Comparison of ENCODE assay signal across 8 cellular contexts in genomic region chr18:45879681-45880655, GRCh38. TPM values are rescaled to one million over a fixed set of nuclear protein-coding genes. Genes with fewer than 3 reads are reported as not detected.
A peak's percentile ranks its signal among the peaks of the same experiment; 100 is the strongest.
DNase-seq lines count a peak whose midpoint lies in the region; ATAC-seq, FAIRE-seq and TF ChIP-seq lines count a peak whose summit lies in the region.

No MANE protein-coding gene starts in this region.

- H3K4me1 Mint-ChIP-seq in WTC11: peaks cover 14% of the 10 kb centered on the region

- no peaks in the 10 kb centered on the region for H3K27me3 ChIP-seq in keratinocyte (ENCODE audit: control insufficient read depth, extremely low read depth, insufficient read depth, low read length)

- TF ChIP-seq CTCF in WTC11 (IDR thresholded peaks at IDR 0.05): peak; percentile 93
- TF ChIP-seq CTCF in keratinocyte (optimal IDR thresholded peaks at IDR 0.05 in 1 of 3, IDR thresholded peaks at IDR 0.05 in 1 of 3, conservative IDR thresholded peaks at IDR 0.05 in 1 of 3; ENCODE audit: extremely low read depth in 1 of 3, insufficient read depth in 2 of 3, low read length in 3 of 3): peak; percentile 97 to 100 (median 99)

- H3K27ac Mint-ChIP-seq in WTC11: peak overlapping the region; percentile 58

- H3K79me2 ChIP-seq in keratinocyte (ENCODE audit: control insufficient read depth, insufficient read depth, low read length): no peaks in the 10 kb centered on the region

- dilution Hi-C loops in keratinocyte (cut with MboI; ENCODE audit: extremely low pct_ligation_motif_present, low sequenced_read_pairs): no loop called here

- POLR2A ChIA-PET in WTC11 (lab: Charles Lee): interaction anchor here (0.5 kb wide), 1 partner anchor 979 kb away, joined by 3 read pairs; no protein-coding TSS in a partner anchor

- H3K4me1 ChIP-seq in keratinocyte (ENCODE audit: control insufficient read depth, extremely low read depth, insufficient read depth, low read length): no peaks in the 10 kb centered on the region

- DNase-seq in NCI-H1417 (lab: John Stamatoyannopoulos, UW) (peak; percentile 48 to 64 (median 49)), NCI-H1417 treated with DMSO at 0.1 percent for 48 hours (lab: John Stamatoyannopoulos, UW) (no peak), NCI-H1694 (lab: John Stamatoyannopoulos, UW) (peak; percentile 23), WTC11 (ENCODE audit: low spot score) (peak; percentile 83), T47D (ENCODE audit: low read depth in 1 of 2, low spot score in 1 of 2) (peak; percentile 17 to 65), keratinocyte (ENCODE audit: low read depth, low spot score) (no peak)
- DNase-seq in stimulated activated CD4-positive, alpha-beta T cell treated with anti-CD3 and anti-CD28 coated beads, Interleukin-2, amount 100 ng/mL, for 24 hours: peak; percentile 77 to 79

- no peak overlapping the region for H2AFZ ChIP-seq in keratinocyte (ENCODE audit: control insufficient read depth, low read length)

- no peaks in the 10 kb centered on the region for H4K20me1 ChIP-seq in keratinocyte (ENCODE audit: control insufficient read depth, extremely low read depth, insufficient read depth, low read length)

- CTCF ChIA-PET in WTC11 (lab: Charles Lee): interaction anchor here (0.6 to 3.8 kb wide), 55 partner anchors 8 to 314 kb away, joined by 3 to 72 read pairs (median 4); partner anchors contain the start of genes PSTPIP2 and SLC14A1

- H3K9me3 Mint-ChIP-seq in WTC11: peaks cover 7% of the 10 kb centered on the region

- H3K9me1 ChIP-seq in keratinocyte (ENCODE audit: control insufficient read depth, extremely low read depth, insufficient read depth, low read length): no peaks in the 10 kb centered on the region

- ATAC-seq in HG02763 (IDR thresholded peaks at IDR 0.05; ENCODE audit: unreplicated experiment): peak; percentile 75
- peak; percentile 99 for ATAC-seq in WTC11

- H3K4me3 Mint-ChIP-seq in WTC11: no peak overlapping the region

- H3K9me3 ChIP-seq in keratinocyte (ENCODE audit: control insufficient read depth, low read depth, low read length): no peaks in the 10 kb centered on the region

- H3K4me2 ChIP-seq in keratinocyte (ENCODE audit: control insufficient read depth, extremely low read depth, insufficient read depth, low read depth, low read length): no peak overlapping the region

- H3K9ac ChIP-seq in keratinocyte (ENCODE audit: control insufficient read depth, extremely low read depth, insufficient read depth, low read length): no peak overlapping the region

- H3K36me3 ChIP-seq in keratinocyte (ENCODE audit: control insufficient read depth in 2 of 2, extremely low read depth in 1 of 2, insufficient read depth in 2 of 2, low read length in 2 of 2): peaks cover 10 to 16% of the 10 kb centered on the region in 2 experiments

- no peak overlapping the region for H3K4me3 ChIP-seq in keratinocyte (ENCODE audit: control insufficient read depth in 2 of 3, extremely low read depth in 1 of 3, insufficient read depth in 2 of 3, low read depth in 1 of 3, low read length in 3 of 3)

- no peak overlapping the region for H3K27ac ChIP-seq in keratinocyte (ENCODE audit: control insufficient read depth, insufficient read depth, low read length)

- in situ Hi-C loops in T47D (cut with HindIII; ENCODE audit: low pct_unique_long_range_greater_than_20kb, low sequenced_read_pairs): no loop called here

- peaks cover 25% of the 10 kb centered on the region for H3K36me3 Mint-ChIP-seq in WTC11

- H3K27me3 Mint-ChIP-seq in WTC11 (ENCODE audit: low read depth): no peaks in the 10 kb centered on the region

- peak; percentile 43 for FAIRE-seq in keratinocyte (lab: Jason Lieb, UNC)

TF ChIP-seq in WTC11, 78 proteins besides CTCF, POLR2A, EP300 and RAD21:
- TF ChIP-seq JAZF1 (CRISPR knock-in tag; IDR thresholded peaks at IDR 0.05): no peak
- TF ChIP-seq, protein P1, sequence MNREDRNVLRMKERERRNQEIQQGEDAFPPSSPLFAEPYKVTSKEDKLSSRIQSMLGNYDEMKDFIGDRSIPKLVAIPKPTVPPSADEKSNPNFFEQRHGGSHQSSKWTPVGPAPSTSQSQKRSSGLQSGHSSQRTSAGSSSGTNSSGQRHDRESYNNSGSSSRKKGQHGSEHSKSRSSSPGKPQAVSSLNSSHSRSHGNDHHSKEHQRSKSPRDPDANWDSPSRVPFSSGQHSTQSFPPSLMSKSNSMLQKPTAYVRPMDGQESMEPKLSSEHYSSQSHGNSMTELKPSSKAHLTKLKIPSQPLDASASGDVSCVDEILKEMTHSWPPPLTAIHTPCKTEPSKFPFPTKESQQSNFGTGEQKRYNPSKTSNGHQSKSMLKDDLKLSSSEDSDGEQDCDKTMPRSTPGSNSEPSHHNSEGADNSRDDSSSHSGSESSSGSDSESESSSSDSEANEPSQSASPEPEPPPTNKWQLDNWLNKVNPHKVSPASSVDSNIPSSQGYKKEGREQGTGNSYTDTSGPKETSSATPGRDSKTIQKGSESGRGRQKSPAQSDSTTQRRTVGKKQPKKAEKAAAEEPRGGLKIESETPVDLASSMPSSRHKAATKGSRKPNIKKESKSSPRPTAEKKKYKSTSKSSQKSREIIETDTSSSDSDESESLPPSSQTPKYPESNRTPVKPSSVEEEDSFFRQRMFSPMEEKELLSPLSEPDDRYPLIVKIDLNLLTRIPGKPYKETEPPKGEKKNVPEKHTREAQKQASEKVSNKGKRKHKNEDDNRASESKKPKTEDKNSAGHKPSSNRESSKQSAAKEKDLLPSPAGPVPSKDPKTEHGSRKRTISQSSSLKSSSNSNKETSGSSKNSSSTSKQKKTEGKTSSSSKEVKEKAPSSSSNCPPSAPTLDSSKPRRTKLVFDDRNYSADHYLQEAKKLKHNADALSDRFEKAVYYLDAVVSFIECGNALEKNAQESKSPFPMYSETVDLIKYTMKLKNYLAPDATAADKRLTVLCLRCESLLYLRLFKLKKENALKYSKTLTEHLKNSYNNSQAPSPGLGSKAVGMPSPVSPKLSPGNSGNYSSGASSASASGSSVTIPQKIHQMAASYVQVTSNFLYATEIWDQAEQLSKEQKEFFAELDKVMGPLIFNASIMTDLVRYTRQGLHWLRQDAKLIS (CRISPR knock-in tag; IDR thresholded peaks at IDR 0.05; ENCODE audit: borderline replicate concordance): no peak
- TF ChIP-seq OVOL2 (CRISPR knock-in tag; IDR thresholded peaks at IDR 0.05; ENCODE audit: borderline replicate concordance): no peak
- TF ChIP-seq, protein P2, sequence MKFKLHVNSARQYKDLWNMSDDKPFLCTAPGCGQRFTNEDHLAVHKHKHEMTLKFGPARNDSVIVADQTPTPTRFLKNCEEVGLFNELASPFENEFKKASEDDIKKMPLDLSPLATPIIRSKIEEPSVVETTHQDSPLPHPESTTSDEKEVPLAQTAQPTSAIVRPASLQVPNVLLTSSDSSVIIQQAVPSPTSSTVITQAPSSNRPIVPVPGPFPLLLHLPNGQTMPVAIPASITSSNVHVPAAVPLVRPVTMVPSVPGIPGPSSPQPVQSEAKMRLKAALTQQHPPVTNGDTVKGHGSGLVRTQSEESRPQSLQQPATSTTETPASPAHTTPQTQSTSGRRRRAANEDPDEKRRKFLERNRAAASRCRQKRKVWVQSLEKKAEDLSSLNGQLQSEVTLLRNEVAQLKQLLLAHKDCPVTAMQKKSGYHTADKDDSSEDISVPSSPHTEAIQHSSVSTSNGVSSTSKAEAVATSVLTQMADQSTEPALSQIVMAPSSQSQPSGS (CRISPR knock-in tag; IDR thresholded peaks at IDR 0.05; ENCODE audit: borderline replicate concordance, low read depth): no peak
- TF ChIP-seq ZNF396 (CRISPR knock-in tag; IDR thresholded peaks at IDR 0.05; ENCODE audit: borderline replicate concordance): no peak
- TF ChIP-seq FOXK1 (CRISPR knock-in tag; IDR thresholded peaks at IDR 0.05): no peak
- no peak for TF ChIP-seq STAT6 (CRISPR knock-in tag; conservative IDR thresholded peaks at IDR 0.05; ENCODE audit: low read depth)
- TF ChIP-seq PRRX2 (CRISPR knock-in tag; IDR thresholded peaks at IDR 0.05): no peak
TF ChIP-seq in WTC11: peak in this region for 0.

RNA-seq across cellular contexts. Expression of gene SIGLEC15, which starts 54.5 kb away (rescaled TPM):
- 0.30 to 0.48 TPM in 2 of 3 replicates, not detected in the other for total RNA-seq in WTC11 (2021)
- polyA plus RNA-seq in keratinocyte: 0.10 TPM in 1 of 3 replicates, not detected in the others
- not detected for polyA plus RNA-seq in keratinocyte (2011; ENCODE audit: low read depth)
- polyA plus RNA-seq in keratinocyte (2011; cell fraction: cytosol; rRNA removed): 0.04 and 0.05 TPM in 2 replicates
- 0.07 TPM in 1 of 2 replicates, not detected in the other for polyA plus RNA-seq in keratinocyte (2011; cell fraction: nucleus; rRNA removed)
- polyA plus RNA-seq in keratinocyte (2012; ENCODE audit: low replicate concordance): 0.07 and 0.11 TPM in 2 replicates
- polyA minus RNA-seq in keratinocyte: 0.75 TPM in 1 of 3 replicates, not detected in the others
- polyA minus RNA-seq in keratinocyte (2011; cell fraction: cytosol; rRNA and poly(A)+ RNA removed): not detected
- polyA minus RNA-seq in keratinocyte (2011; cell fraction: nucleus; rRNA and poly(A)+ RNA removed): not detected in 2 replicates

Comparison
In these comparisons a context has a peak if more than half of its experiments do, and no peak if none do; other contexts are left out.
1. DNase-seq: peak in NCI-H1417 (3 of 3), NCI-H1694 (single experiment), WTC11 (single experiment), T47D (2 of 2) and stimulated activated CD4-positive, alpha-beta T cell treated with anti-CD3 and anti-CD28 coated beads, Interleukin-2, amount 100 ng/mL, for 24 hours (2 of 2); none in NCI-H1417 treated with DMSO at 0.1 percent for 48 hours (single experiment) and keratinocyte (single experiment).